ENCODE assay signal across 20 cellular contexts in genomic region chr1:233679598-233679997, GRCh38.
DNase-seq lines count a peak whose midpoint lies in the region; ATAC-seq and TF ChIP-seq lines count a peak whose summit lies in the region.
"Had no signal": no experiment of that assay in that cellular context is flagged by ENCODE, and none has a peak within 500 bp of the region (broad histone marks: within the 10 kb centered on the region; RNA-seq: fewer than 3 reads in every experiment).

No MANE protein-coding gene starts in this region.

- H4K20me1 ChIP-seq in GM23338 (replicated peaks; ENCODE audit: insufficient read depth) = no peaks in the 10 kb centered on the region
- H4K20me1 ChIP-seq: BLaER1 treated with 17β-estradiol and CSF1 and Interleukin-3, amounts not matched to agents 10 nM and 100 nM had no signal

- DNase-seq in GM23338 (ENCODE audit: low spot score) (no peak), NT2/D1 (ENCODE audit: low read depth, low spot score) (peak; percentile 40), kidney glomerular epithelial cell (lab: John Stamatoyannopoulos, UW) (no peak), AML-193 (lab: John Stamatoyannopoulos, UW) (no peak), DMS114 treated with DMSO at 0.1 percent for 48 hours (lab: John Stamatoyannopoulos, UW; ENCODE audit: unreplicated experiment) (no peak)
- no peak for DNase-seq in stimulated activated CD4-positive, alpha-beta T cell treated with anti-CD3 and anti-CD28 coated beads, Interleukin-4, amount 100 ng/mL, for 4 hours
- DNase-seq: 8988T; Calu3; CD4-positive, alpha-beta T cell; DMS153; DMS79 treated with DMSO at 0.1 percent for 48 hours; EL; GF-D8; GOT3; HFFc6 had no signal

- TF ChIP-seq CTCF in C4-2B (conservative IDR thresholded peaks at IDR 0.05) (no peak), GM23338 (conservative IDR thresholded peaks at IDR 0.05; ENCODE audit: low read depth in 2 of 2) (no peak)

- peaks cover 46% of the 10 kb centered on the region for H3K9me3 ChIP-seq in NT2/D1 (ENCODE audit: insufficient read depth, low read length)
- H3K9me3 ChIP-seq in iPS-18a (ENCODE audit: control insufficient read depth, low read depth, low read length) = no peaks in the 10 kb centered on the region
- H3K9me3 ChIP-seq: HAP-1 had no signal

- peaks cover 17% of the 10 kb centered on the region; the same call in 1 of the 3 replicates for H3K9me3 Mint-ChIP-seq in GM23338
- H3K9me3 Mint-ChIP-seq: CD4-positive, alpha-beta T cell had no signal

- H3K36me3 ChIP-seq in GM23338 (ENCODE audit: insufficient read depth) (peaks cover 6% of the 10 kb centered on the region; the same call in 1 of the 2 replicates), NT2/D1 (ENCODE audit: insufficient read depth, insufficient read length, low read length) (no peaks in the 10 kb centered on the region), iPS-18a (ENCODE audit: control insufficient read depth, low read depth, low read length) (no peaks in the 10 kb centered on the region)
- H3K36me3 ChIP-seq: BLaER1 treated with 17β-estradiol and CSF1 and Interleukin-3, amounts not matched to agents 10 nM and 100 nM; HAP-1 had no signal

- H3K4me2 ChIP-seq in GM23338 = peak overlapping the region; percentile 18; the same call in 1 of the 2 replicates
- H3K4me2 ChIP-seq: BLaER1 treated with 17β-estradiol and CSF1 and Interleukin-3, amounts not matched to agents 10 nM and 100 nM had no signal

- no peak overlapping the region for H3K4me3 ChIP-seq in GM23338
- H3K4me3 ChIP-seq in NT2/D1 (ENCODE audit: insufficient read length, low read depth) = no peak overlapping the region
- peak overlapping the region; percentile 1 for H3K4me3 ChIP-seq in iPS-18a (ENCODE audit: low read length)
- H3K4me3 ChIP-seq: BLaER1 treated with 17β-estradiol and CSF1 and Interleukin-3, amounts not matched to agents 10 nM and 100 nM; HAP-1; K562 had no signal

- H3F3A ChIP-seq in GM23338 (replicated peaks; ENCODE audit: low read depth) = no peaks in the 10 kb centered on the region

- H3K4me1 ChIP-seq in GM23338 (ENCODE audit: insufficient read depth) (peaks cover 34% of the 10 kb centered on the region), NT2/D1 (ENCODE audit: insufficient read depth, insufficient read length) (peaks cover 4% of the 10 kb centered on the region), iPS-18a (ENCODE audit: control insufficient read depth, low read depth, low read length) (peaks cover 25% of the 10 kb centered on the region)
- H3K4me1 ChIP-seq: BLaER1 treated with 17β-estradiol and CSF1 and Interleukin-3, amounts not matched to agents 10 nM and 100 nM; HAP-1 had no signal

- H3K4me1 Mint-ChIP-seq in GM23338 = peaks cover 36% of the 10 kb centered on the region

- no peak overlapping the region for H2AFZ ChIP-seq in GM23338

- peaks cover 3% of the 10 kb centered on the region for H3K27me3 Mint-ChIP-seq in GM23338 (ENCODE audit: insufficient read depth, low read depth, poor library complexity)

- H3K36me3 Mint-ChIP-seq in GM23338 (ENCODE audit: low read depth) = peaks cover 37% of the 10 kb centered on the region; the same call in 2 of the 3 replicates

- H3K27ac ChIP-seq in C4-2B = peak overlapping the region; percentile 32; the same call in 1 of the 2 replicates
- H3K27ac ChIP-seq in GM23338 (ENCODE audit: low read depth) = peak overlapping the region; percentile 55; the same call in 1 of the 2 replicates
- H3K27ac ChIP-seq in iPS-18a (ENCODE audit: low read length) = no peak overlapping the region
- H3K27ac ChIP-seq: BLaER1 treated with 17β-estradiol and CSF1 and Interleukin-3, amounts not matched to agents 10 nM and 100 nM had no signal

- H3K27me3 ChIP-seq in GM23338 (ENCODE audit: insufficient read depth) (no peaks in the 10 kb centered on the region), NT2/D1 (ENCODE audit: insufficient read depth, insufficient read length) (peaks cover 3% of the 10 kb centered on the region), iPS-18a (ENCODE audit: control insufficient read depth, insufficient read depth, low read length) (no peaks in the 10 kb centered on the region)
- H3K27me3 ChIP-seq: BLaER1 treated with 17β-estradiol and CSF1 and Interleukin-3, amounts not matched to agents 10 nM and 100 nM had no signal

- peak overlapping the region; percentile 24; the same call in 1 of the 2 replicates for H3K27ac Mint-ChIP-seq in GM23338
- H3K27ac Mint-ChIP-seq: CD4-positive, alpha-beta T cell; HFFc6 had no signal

- no peak overlapping the region for H3K4me3 Mint-ChIP-seq in GM23338
- H3K4me3 Mint-ChIP-seq: CD4-positive, alpha-beta T cell; HFFc6 had no signal

- ATAC-seq in GM23338 = peak; percentile 67
- ATAC-seq: K562 had no signal

- H3K79me2 ChIP-seq in GM23338 (replicated peaks; ENCODE audit: insufficient read depth) = no peaks in the 10 kb centered on the region

- no peak overlapping the region for H3K9ac ChIP-seq in NT2/D1 (ENCODE audit: insufficient read length, low read depth)
- no peak overlapping the region for H3K9ac ChIP-seq in iPS-18a (ENCODE audit: low read length)
- H3K9ac ChIP-seq: BLaER1 treated with 17β-estradiol and CSF1 and Interleukin-3, amounts not matched to agents 10 nM and 100 nM had no signal

- H3K9me2 ChIP-seq in GM23338 (ENCODE audit: insufficient read depth) = no peaks in the 10 kb centered on the region

TF ChIP-seq in GM23338, 12 proteins besides CTCF, POLR2A, EP300 and RAD21 (continues in another document):
- TF ChIP-seq ZNF331 (CRISPR knock-in tag; IDR thresholded peaks at IDR 0.05; ENCODE audit: low read depth) = no peak
- no peak for TF ChIP-seq NANOG (IDR thresholded peaks at IDR 0.05; ENCODE audit: borderline replicate concordance)
- TF ChIP-seq REST (IDR thresholded peaks at IDR 0.05; ENCODE audit: unreplicated experiment) = no peak
